ENCODE assay signal across 8 cellular contexts in the genomic region with DNA sequence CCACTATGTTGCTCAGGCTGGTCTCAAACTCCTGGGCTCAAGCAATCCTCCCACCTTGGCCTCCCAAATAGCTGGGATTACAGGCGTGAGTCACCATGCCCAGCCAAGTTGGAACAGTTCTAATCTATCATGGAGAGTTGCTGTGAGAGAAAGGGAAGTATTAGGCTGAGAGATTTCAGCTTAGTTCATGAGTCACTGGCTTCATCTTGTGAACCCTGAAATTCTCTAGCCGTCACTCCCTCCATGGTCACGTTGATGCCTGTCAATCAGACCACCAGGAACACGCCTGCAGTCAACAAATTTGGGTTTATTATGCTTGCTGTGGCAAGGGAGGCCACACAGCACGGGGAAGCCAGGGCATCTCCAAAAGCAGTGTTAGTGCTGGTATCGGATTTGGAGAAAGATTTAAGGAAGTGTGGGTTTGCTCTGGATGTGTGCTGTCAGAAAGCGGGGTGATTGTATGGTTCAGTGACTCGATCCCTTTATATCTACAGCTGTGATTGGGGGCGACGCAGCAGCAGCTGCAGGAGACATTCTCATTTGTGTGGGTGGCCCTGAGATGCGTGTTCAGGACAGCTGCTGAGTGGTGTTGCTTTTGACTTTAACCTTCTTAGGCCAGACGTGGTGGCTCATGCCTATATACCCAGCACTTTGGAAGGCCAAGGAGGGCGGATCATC. TPM values are rescaled to one million over a fixed set of nuclear protein-coding genes. Genes with fewer than 3 reads are reported as not detected.
DNase-seq lines count a peak whose midpoint lies in the region; ATAC-seq and TF ChIP-seq lines count a peak whose summit lies in the region.
"Had no signal": no experiment of that assay in that cellular context is flagged by ENCODE, and none has a peak within 500 bp of the region (broad histone marks: within the 10 kb centered on the region; RNA-seq: fewer than 3 reads in every experiment).

No MANE protein-coding gene starts in this region.

- TF ChIP-seq CTCF in WTC11 (IDR thresholded peaks at IDR 0.05) = no peak
- TF ChIP-seq CTCF in GM10248 (IDR thresholded peaks at IDR 0.05; ENCODE audit: control extremely low read depth, extremely low read depth, low read depth, missing control alignments) = no peak

- no peaks in the 10 kb centered on the region for H3K27me3 Mint-ChIP-seq in WTC11 (ENCODE audit: low read depth)

- no peak overlapping the region for H3K4me3 Mint-ChIP-seq in WTC11

- no peak overlapping the region for H2BK5ac ChIP-seq in mesenchymal stem cell (ENCODE audit: low read depth, low read length, poor library complexity, severe bottlenecking)

- no peaks in the 10 kb centered on the region for H3K9me3 ChIP-seq in mesenchymal stem cell (ENCODE audit: control insufficient read depth, low read length)
- H3K9me3 ChIP-seq: vagina had no signal

- no peak overlapping the region for H2AFZ ChIP-seq in mesenchymal stem cell (ENCODE audit: low read depth, low read length)

- no peak overlapping the region for H3K4me3 ChIP-seq in mesenchymal stem cell (ENCODE audit: insufficient read depth in 1 of 2, low read depth in 1 of 2, low read length in 2 of 2)
- H3K4me3 ChIP-seq: vagina had no signal

- H3K36me3 ChIP-seq in mesenchymal stem cell (ENCODE audit: control insufficient read depth in 1 of 2, insufficient read depth in 2 of 2, low read depth in 1 of 2, low read length in 2 of 2) = peaks cover 5 to 25% of the 10 kb centered on the region in 2 experiments

- no peak overlapping the region for H3K23ac ChIP-seq in mesenchymal stem cell (ENCODE audit: low read length in 2 of 2)

- 84% methylated on average over 13 of the region's 13 CpGs for WGBS in mesenchymal stem cell

- no peak overlapping the region for H4K91ac ChIP-seq in mesenchymal stem cell (ENCODE audit: low read length)

- CTCF ChIA-PET in WTC11 (lab: Charles Lee) (interaction anchor here (0.9 to 1.2 kb wide), 4 partner anchors 15 to 149 kb away, joined by 3 to 5 read pairs (median 4); no protein-coding TSS in a partner anchor), GM10248 (lab: Yijun Ruan, JAX) (interaction anchor here (1.6 kb wide), 1 partner anchor 268 kb away, joined by 5 read pairs; no protein-coding TSS in a partner anchor)

- no peak overlapping the region for H3K18ac ChIP-seq in mesenchymal stem cell (ENCODE audit: low read depth in 1 of 2, low read length in 2 of 2)

- no peaks in the 10 kb centered on the region for H3K9me3 Mint-ChIP-seq in WTC11

- H3K4me1 Mint-ChIP-seq in WTC11 = no peaks in the 10 kb centered on the region; the same call in 1 of the 2 replicates

- peak overlapping the region; percentile 1; the same call in 1 of the 2 replicates for H3K27ac Mint-ChIP-seq in WTC11

- no peak overlapping the region for H3K14ac ChIP-seq in mesenchymal stem cell (ENCODE audit: low read length in 2 of 2)

- H3K4ac ChIP-seq in mesenchymal stem cell (ENCODE audit: low read depth in 1 of 2, low read length in 2 of 2) = peak overlapping the region in 1 of 2 experiments; percentile 32

- H2BK15ac ChIP-seq in mesenchymal stem cell (ENCODE audit: low read depth, poor library complexity, severe bottlenecking) = no peak overlapping the region

- peaks cover 6% of the 10 kb centered on the region for H3K4me1 ChIP-seq in mesenchymal stem cell (ENCODE audit: control insufficient read depth, insufficient read depth, low read depth, low read length)

- no peak overlapping the region for H3K27ac ChIP-seq in mesenchymal stem cell (ENCODE audit: low read length, poor library complexity, severe bottlenecking)
- H3K27ac ChIP-seq: vagina had no signal

- no peak overlapping the region for H4K8ac ChIP-seq in mesenchymal stem cell (ENCODE audit: low read length)

- no peaks in the 10 kb centered on the region for H3K79me1 ChIP-seq in mesenchymal stem cell (replicated peaks; ENCODE audit: low read length, poor library complexity, severe bottlenecking)

- no peak for ATAC-seq in WTC11

- H3K9ac ChIP-seq in mesenchymal stem cell (ENCODE audit: low read length) = no peak overlapping the region

- H2AK5ac ChIP-seq in mesenchymal stem cell (ENCODE audit: low read length, severe bottlenecking) = peak overlapping the region; percentile 3

- H3K36me3 Mint-ChIP-seq in WTC11 = peaks cover 9% of the 10 kb centered on the region

- DNase-seq in H4 (ENCODE audit: low spot score) (peak; percentile 46), WTC11 (ENCODE audit: low spot score) (no peak), mesenchymal stem cell (peak; percentile 78), GM10248 (ENCODE audit: extremely low spot score) (no peak), NCI-H1694 (lab: John Stamatoyannopoulos, UW) (no peak), epidermal melanocyte (ENCODE audit: insufficient read length, low spot score) (no peak)
- DNase-seq: amygdala had no signal

- H3K27me3 ChIP-seq in mesenchymal stem cell (ENCODE audit: control insufficient read depth in 1 of 2, insufficient read depth in 1 of 2, low read length in 2 of 2) = no peaks in the 10 kb centered on the region
- H3K27me3 ChIP-seq: vagina had no signal

- POLR2A ChIA-PET in WTC11 (lab: Charles Lee) (interaction anchor here (0.5 to 0.8 kb wide), 3 partner anchors 14 to 144 kb away, joined by 5 to 9 read pairs (median 5); no protein-coding TSS in a partner anchor), GM10248 (lab: Yijun Ruan, JAX) (no interaction called here)

- H2BK12ac ChIP-seq in mesenchymal stem cell (ENCODE audit: low read length in 2 of 2) = peak overlapping the region in 1 of 2 experiments; percentile 21

- H3K4me2 ChIP-seq in mesenchymal stem cell (ENCODE audit: low read length, poor library complexity, severe bottlenecking) = no peak overlapping the region

- H2BK120ac ChIP-seq in mesenchymal stem cell (ENCODE audit: low read depth, low read length) = no peak overlapping the region

TF ChIP-seq in WTC11, 78 proteins besides CTCF, POLR2A, EP300 and RAD21:
- TF ChIP-seq SMAD3 (CRISPR knock-in tag; IDR thresholded peaks at IDR 0.05; ENCODE audit: borderline replicate concordance) (no peak), CREM (CRISPR knock-in tag; IDR thresholded peaks at IDR 0.05) (no peak), ZNF317 (CRISPR knock-in tag; IDR thresholded peaks at IDR 0.05; ENCODE audit: borderline replicate concordance, low read depth) (no peak), NR2C2 (CRISPR knock-in tag; IDR thresholded peaks at IDR 0.05) (no peak), KAT7 (CRISPR knock-in tag; IDR thresholded peaks at IDR 0.05; ENCODE audit: borderline replicate concordance) (no peak), ZNF671 (CRISPR knock-in tag; IDR thresholded peaks at IDR 0.05) (no peak), PRRX2 (CRISPR knock-in tag; IDR thresholded peaks at IDR 0.05) (no peak)
TF ChIP-seq in WTC11: peak in this region for 0.

RNA-seq across cellular contexts. Expression of gene UQCRHL, which starts 18.7 kb away (rescaled TPM):
- 4.9 and 6.0 TPM in 2 replicates for total RNA-seq in H4 (2014; rRNA removed; shearing (Covaris generic))
- 2.6 to 3.8 TPM (median 2.7 TPM) in 3 replicates for total RNA-seq in WTC11 (2021)
- 1.9 TPM for polyA plus RNA-seq in mesenchymal stem cell (2013, experiment 1 of 2)
- 2.1 TPM for polyA plus RNA-seq in mesenchymal stem cell (2013, experiment 2 of 2)

RNA-seq across cellular contexts. Expression of gene FBLIM1, which starts 30.2 kb away (rescaled TPM):
- 33.0 and 38.9 TPM in 2 replicates for total RNA-seq in H4 (2014; rRNA removed; shearing (Covaris generic))
- total RNA-seq in WTC11 (2021) = 70.9 to 78.3 TPM (median 76.6 TPM) in 3 replicates
- polyA plus RNA-seq in mesenchymal stem cell (2013, experiment 1 of 2) = 112 TPM
- 108 TPM for polyA plus RNA-seq in mesenchymal stem cell (2013, experiment 2 of 2)

RNA-seq across cellular contexts. Expression of gene TMEM82, which starts 46.5 kb away (rescaled TPM):
- total RNA-seq in H4 (2014; rRNA removed; shearing (Covaris generic)) = not detected in 2 replicates
- total RNA-seq in WTC11 (2021) = 0.48 to 1.4 TPM (median 0.94 TPM) in 3 replicates
- polyA plus RNA-seq in mesenchymal stem cell (2013, experiment 1 of 2) = not detected
- not detected for polyA plus RNA-seq in mesenchymal stem cell (2013, experiment 2 of 2)
- total RNA-seq: vagina had no signal

RNA-seq across cellular contexts. Expression of gene SLC25A34, which starts 52.7 kb away (rescaled TPM):
- total RNA-seq in H4 (2014; rRNA removed; shearing (Covaris generic)) = 0.10 and 0.47 TPM in 2 replicates
- total RNA-seq in WTC11 (2021) = 0.82 to 2.0 TPM (median 1.1 TPM) in 3 replicates
- polyA plus RNA-seq in mesenchymal stem cell (2013, experiment 1 of 2) = 0.32 TPM
- 0.27 TPM for polyA plus RNA-seq in mesenchymal stem cell (2013, experiment 2 of 2)

RNA-seq across cellular contexts. Expression of gene SPEN, which starts 58.7 kb away (rescaled TPM):
- total RNA-seq in H4 (2014; rRNA removed; shearing (Covaris generic)) = 8.0 and 8.3 TPM in 2 replicates
- 48.5 to 50.2 TPM (median 48.8 TPM) in 3 replicates for total RNA-seq in WTC11 (2021)
- 14.6 TPM for polyA plus RNA-seq in mesenchymal stem cell (2013, experiment 1 of 2)
- polyA plus RNA-seq in mesenchymal stem cell (2013, experiment 2 of 2) = 12.1 TPM

Comparison
In these comparisons a context has a peak if more than half of its experiments do, and no peak if none do; other contexts are left out.
1. DNase-seq: peak in H4 (single experiment) and mesenchymal stem cell (single experiment); none in WTC11 (single experiment), GM10248 (single experiment), NCI-H1694 (single experiment) and epidermal melanocyte (single experiment).